In the genomic region with DNA sequence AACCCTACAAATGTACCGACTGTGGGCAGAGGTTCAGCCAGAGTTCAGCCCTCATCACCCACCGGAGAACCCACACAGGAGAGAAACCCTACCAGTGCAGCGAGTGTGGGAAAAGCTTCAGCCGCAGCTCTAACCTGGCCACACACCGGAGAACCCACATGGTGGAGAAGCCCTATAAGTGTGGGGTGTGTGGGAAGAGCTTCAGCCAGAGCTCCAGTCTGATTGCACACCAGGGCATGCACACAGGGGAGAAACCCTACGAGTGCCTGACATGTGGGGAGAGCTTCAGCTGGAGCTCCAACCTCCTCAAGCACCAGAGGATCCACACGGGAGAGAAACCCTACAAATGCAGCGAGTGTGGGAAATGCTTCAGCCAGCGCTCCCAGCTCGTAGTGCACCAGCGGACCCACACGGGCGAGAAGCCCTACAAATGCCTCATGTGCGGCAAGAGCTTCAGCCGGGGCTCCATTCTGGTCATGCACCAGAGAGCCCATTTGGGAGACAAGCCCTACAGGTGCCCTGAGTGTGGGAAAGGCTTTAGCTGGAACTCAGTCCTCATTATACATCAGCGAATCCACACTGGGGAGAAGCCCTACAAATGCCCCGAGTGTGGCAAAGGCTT, we compare ENCODE assay signal across 26 cellular contexts. TPM values are rescaled to one million over a fixed set of nuclear protein-coding genes. Genes with fewer than 3 reads are reported as not detected.
DNase-seq lines count a peak whose midpoint lies in the region; ATAC-seq, FAIRE-seq and TF ChIP-seq lines count a peak whose summit lies in the region.
"Had no signal": no experiment of that assay in that cellular context is flagged by ENCODE, and none has a peak within 500 bp of the region (broad histone marks: within the 10 kb centered on the region; RNA-seq: fewer than 3 reads in every experiment).

No MANE protein-coding gene starts in this region.

- H2BK15ac ChIP-seq in mesendoderm (replicated peaks; ENCODE audit: low read depth) = no peak overlapping the region

- H3K4me3 ChIP-seq in endodermal cell (ENCODE audit: low read length) (peak overlapping the region; percentile 56), mesendoderm (ENCODE audit: low read length) (peak overlapping the region; percentile 20), subcutaneous abdominal adipose tissue (ENCODE audit: low read depth in 1 of 5, low read length in 5 of 5) (peak overlapping the region in 4 of 5 donors; percentile 7 to 30 (median 22)), mucosa of descending colon (no peak overlapping the region)
- H3K4me3 ChIP-seq: SJSA1 had no signal

- peaks cover 2% of the 10 kb centered on the region for H3K27me3 Mint-ChIP-seq in endodermal cell (ENCODE audit: insufficient read depth)
- H3K27me3 Mint-ChIP-seq: CD4-positive, alpha-beta T cell had no signal

- no peak overlapping the region for H3K4me2 ChIP-seq in mesendoderm (ENCODE audit: low read length)

- H3K4me1 Mint-ChIP-seq in endodermal cell = no peaks in the 10 kb centered on the region

- H3K56ac ChIP-seq in mesendoderm (ENCODE audit: low read length) = no peak overlapping the region

- ATAC-seq in Right ventricle myocardium inferior (no peak), mucosa of descending colon (no peak)
- ATAC-seq: HCT116, PC-3 had no signal

- peak; percentile 46 for DNase-seq in cardiac septum (ENCODE audit: low spot score)
- DNase-seq in Right ventricle myocardium inferior (ENCODE audit: missing footprints) = no peak
- DNase-seq in endodermal cell = no peak
- no peak for DNase-seq in mesendoderm
- no peak for DNase-seq in RCC 7860 (ENCODE audit: low spot score)
- DNase-seq in mucosa of descending colon = no peak
- DNase-seq in NCI-H82 treated with DMSO at 0.1 percent for 48 hours (lab: John Stamatoyannopoulos, UW; ENCODE audit: unreplicated experiment) = no peak
- DNase-seq: 8988T; ACHN; CD4-positive, alpha-beta T cell; GOT3; Karpas-422; NCI-H1092 treated with DMSO at 0.1 percent for 48 hours; NCI-H1436; NCI-H1930; NCI-H446; NCI-H524 treated with DMSO at 0.1 percent for 48 hours; NCI-H774; NK-92 treated with Interleukin-12 subunit alpha and Interleukin-12 subunit beta, amount 100 ng/mL, for 24 hours; PC-3; Right ventricle myocardium superior had no signal

- no peak for FAIRE-seq in RCC 7860 (lab: Jason Lieb, UNC)
- FAIRE-seq: D721Med, G401.6 had no signal

- no peak overlapping the region for H3K18ac ChIP-seq in mesendoderm (ENCODE audit: low read length)

- H3K4me1 ChIP-seq in endodermal cell (ENCODE audit: control insufficient read depth, insufficient read depth, low read length) (no peaks in the 10 kb centered on the region), mesendoderm (ENCODE audit: control insufficient read depth, low read depth, low read length) (no peaks in the 10 kb centered on the region), subcutaneous abdominal adipose tissue (ENCODE audit: control insufficient read depth in 5 of 5, insufficient read depth in 5 of 5, low read length in 5 of 5) (peaks cover 5 to 36% (median 24%) of the 10 kb centered on the region in 5 donors), mucosa of descending colon (ENCODE audit: low read depth) (no peaks in the 10 kb centered on the region)
- H3K4me1 ChIP-seq: SJSA1 had no signal

- H3K79me1 ChIP-seq in mesendoderm (ENCODE audit: low read length) = no peaks in the 10 kb centered on the region

- no peak overlapping the region for H3K4me3 Mint-ChIP-seq in endodermal cell
- H3K4me3 Mint-ChIP-seq: CD4-positive, alpha-beta T cell had no signal

- no peak overlapping the region for H3K4ac ChIP-seq in mesendoderm (ENCODE audit: low read depth, low read length)

- 96 to 98% methylated on average over 14 to 17 of the region's 17 CpGs for WGBS in endodermal cell (ENCODE audit: insufficient coverage in 1 of 2, insufficient read length in 1 of 2), 2 experiments
- no CpG with 5 or more reads among the region's 17 CpGs for WGBS in mesendoderm (ENCODE audit: extremely low coverage, insufficient coverage, low lambda C conversion rate)

- no peak overlapping the region for H3K9ac ChIP-seq in endodermal cell (ENCODE audit: extremely low read depth, low read length, poor library complexity, severe bottlenecking)
- H3K9ac ChIP-seq in mesendoderm (ENCODE audit: low read length) = no peak overlapping the region
- H3K9ac ChIP-seq in subcutaneous abdominal adipose tissue (ENCODE audit: low read length in 5 of 5) = no peak overlapping the region

- peaks cover 86% of the 10 kb centered on the region for H3K36me3 Mint-ChIP-seq in endodermal cell (ENCODE audit: low read depth)

- no peaks in the 10 kb centered on the region for H3K79me2 ChIP-seq in mesendoderm (ENCODE audit: control insufficient read depth, insufficient read depth, low read length)

- H3K27ac ChIP-seq in endodermal cell (ENCODE audit: low read depth, low read length) = no peak overlapping the region
- H3K27ac ChIP-seq in mesendoderm (ENCODE audit: low read depth, low read length) = no peak overlapping the region
- H3K27ac ChIP-seq in subcutaneous abdominal adipose tissue (ENCODE audit: low read depth, low read length) = no peak overlapping the region
- H3K27ac ChIP-seq: SJSA1 had no signal

- no peak overlapping the region for H3K27ac Mint-ChIP-seq in endodermal cell
- H3K27ac Mint-ChIP-seq: CD4-positive, alpha-beta T cell had no signal

- no peak overlapping the region for H2AK5ac ChIP-seq in mesendoderm (ENCODE audit: low read length)

- H4K5ac ChIP-seq in mesendoderm (ENCODE audit: low read length) = no peak overlapping the region

- H3K9me3 ChIP-seq in endodermal cell (ENCODE audit: control insufficient read depth, low read length) (peaks cover 43% of the 10 kb centered on the region), subcutaneous abdominal adipose tissue (ENCODE audit: control insufficient read depth in 5 of 5, low read length in 5 of 5) (peaks cover 6 to 23% (median 19%) of the 10 kb centered on the region in 5 donors), mucosa of descending colon (peaks cover 24% of the 10 kb centered on the region)

- H3K36me3 ChIP-seq in endodermal cell (ENCODE audit: control insufficient read depth, insufficient read depth, low read length) (peaks cover 41% of the 10 kb centered on the region), mesendoderm (ENCODE audit: control insufficient read depth, insufficient read depth, low read length) (peaks cover 18% of the 10 kb centered on the region), subcutaneous abdominal adipose tissue (ENCODE audit: control insufficient read depth in 5 of 5, insufficient read depth in 5 of 5, low read length in 5 of 5) (peaks cover 0 to 27% (median 25%) of the 10 kb centered on the region in 5 donors), mucosa of descending colon (ENCODE audit: low read depth) (no peaks in the 10 kb centered on the region)

- H4K8ac ChIP-seq in mesendoderm (ENCODE audit: low read depth, low read length) = no peak overlapping the region

- intact Hi-C loops in cardiac septum (cut with DNase I) (no loop called here), Right ventricle myocardium inferior (cut with DNase I) (no loop called here), mucosa of descending colon (cut with DNase I, micrococcal nuclease) (no loop called here)

- TF ChIP-seq CTCF in endodermal cell (conservative IDR thresholded peaks at IDR 0.05) = no peak
- no peak for TF ChIP-seq CTCF in mucosa of descending colon (IDR thresholded peaks at IDR 0.05)

- H3K27me3 ChIP-seq in endodermal cell (ENCODE audit: control insufficient read depth, insufficient read depth, low read length, poor library complexity, severe bottlenecking) = no peaks in the 10 kb centered on the region
- H3K27me3 ChIP-seq in mesendoderm (ENCODE audit: insufficient read depth, low read length, poor library complexity) = no peaks in the 10 kb centered on the region
- no peaks in the 10 kb centered on the region for H3K27me3 ChIP-seq in subcutaneous abdominal adipose tissue (ENCODE audit: control insufficient read depth in 5 of 5, insufficient read depth in 4 of 5, low read length in 5 of 5)
- H3K27me3 ChIP-seq: SJSA1 had no signal

- no peak overlapping the region for H2BK5ac ChIP-seq in mesendoderm (ENCODE audit: low read length)

- H3K23ac ChIP-seq in mesendoderm (ENCODE audit: low read length) = no peak overlapping the region

- H3K9me3 Mint-ChIP-seq in endodermal cell = peaks cover 80% of the 10 kb centered on the region
- H3K9me3 Mint-ChIP-seq: CD4-positive, alpha-beta T cell had no signal

- no peak overlapping the region for H2BK120ac ChIP-seq in mesendoderm (ENCODE audit: low read depth, low read length)

RNA-seq across cellular contexts. Expression of a gene that starts 20.7 kb away (rescaled TPM):
- total RNA-seq in cardiac septum = 4.6 TPM
- 5.7 TPM for total RNA-seq in Right ventricle myocardium inferior
- total RNA-seq in endodermal cell = 10 to 100 TPM; 23.6 to 31.3 TPM
- 18.8 TPM for polyA plus RNA-seq in endodermal cell (2013, experiment 1 of 2)
- 18.4 TPM for polyA plus RNA-seq in endodermal cell (2013, experiment 2 of 2)
- polyA plus RNA-seq in mesendoderm (2013, experiment 1 of 2) = 17.3 TPM
- 16.7 TPM for polyA plus RNA-seq in mesendoderm (2013, experiment 2 of 2)
- total RNA-seq in mucosa of descending colon = 1 to 10 TPM; 8.6 to 9.4 (median 9.4) TPM

RNA-seq across cellular contexts. Expression of a gene that starts 32.6 kb away (rescaled TPM):
- 15.2 TPM for total RNA-seq in cardiac septum
- 12.8 TPM for total RNA-seq in Right ventricle myocardium inferior
- total RNA-seq in endodermal cell = 10 to 100 TPM; 44.1 to 46.8 TPM
- polyA plus RNA-seq in endodermal cell (2013, experiment 1 of 2) = 37.9 TPM
- polyA plus RNA-seq in endodermal cell (2013, experiment 2 of 2) = 32.1 TPM
- 18.0 TPM for polyA plus RNA-seq in mesendoderm (2013, experiment 1 of 2)
- 17.9 TPM for polyA plus RNA-seq in mesendoderm (2013, experiment 2 of 2)
- total RNA-seq in mucosa of descending colon = 10 to 100 TPM; 18.2 to 27.1 (median 24.9) TPM

RNA-seq across cellular contexts. Expression of a gene that starts 36.5 kb away (rescaled TPM):
- 2.6 TPM for total RNA-seq in cardiac septum
- total RNA-seq in Right ventricle myocardium inferior = 3.9 TPM
- total RNA-seq in endodermal cell = 1 to 10 TPM; 5.3 to 7.3 TPM
- 11.8 TPM for polyA plus RNA-seq in endodermal cell (2013, experiment 1 of 2)
- polyA plus RNA-seq in endodermal cell (2013, experiment 2 of 2) = 10.0 TPM
- 7.9 TPM for polyA plus RNA-seq in mesendoderm (2013, experiment 1 of 2)
- 8.2 TPM for polyA plus RNA-seq in mesendoderm (2013, experiment 2 of 2)
- total RNA-seq in mucosa of descending colon = 1 to 10 TPM; 1.5 to 4.0 (median 3.9) TPM
